ENCODE assay signal across 1 cellular context in genomic region chr19:1104452-1105216, GRCh38.
A peak's percentile ranks its signal among the peaks of the same experiment; 100 is the strongest.
TF ChIP-seq lines count a peak whose summit lies in the region.

No MANE protein-coding gene starts in this region.

TF ChIP-seq in HepG2, 621 proteins besides CTCF, POLR2A, EP300 and RAD21 (continued from another document and continues in another):
- TF ChIP-seq ZNF414 (CRISPR knock-in tag; IDR thresholded peaks at IDR 0.05) (no peak), SCMH1 (CRISPR knock-in tag; IDR thresholded peaks at IDR 0.05; ENCODE audit: borderline replicate concordance) (no peak), YY1 (IDR thresholded peaks at IDR 0.05; ENCODE audit: insufficient read depth, insufficient replicate concordance, low read depth, low read length) (no peak), ZBTB4 (CRISPR knock-in tag; IDR thresholded peaks at IDR 0.05; ENCODE audit: borderline replicate concordance) (0 out of 2 replicates have a peak, but pooled peaks have one; percentile 27), WIZ (CRISPR knock-in tag; IDR thresholded peaks at IDR 0.05) (no peak), ZNF891 (CRISPR knock-in tag; IDR thresholded peaks at IDR 0.05) (no peak), ZNF3 (CRISPR knock-in tag; IDR thresholded peaks at IDR 0.05) (no peak), ZFP36L1 (CRISPR knock-in tag; IDR thresholded peaks at IDR 0.05) (no peak), ZNF772 (CRISPR knock-in tag; IDR thresholded peaks at IDR 0.05) (no peak), ZNF160 (CRISPR knock-in tag; IDR thresholded peaks at IDR 0.05) (no peak; the same call in 1 of the 2 replicates), HNRNPK (IDR thresholded peaks at IDR 0.05; ENCODE audit: low read depth, low read length, poor library complexity, severe bottlenecking) (peak; percentile 7), HOXA5 (CRISPR knock-in tag; IDR thresholded peaks at IDR 0.05) (no peak), ZMYM4 (CRISPR knock-in tag; IDR thresholded peaks at IDR 0.05) (peak; percentile 23; the same call in 1 of the 2 replicates), FOXJ3 (CRISPR knock-in tag; IDR thresholded peaks at IDR 0.05; ENCODE audit: borderline replicate concordance) (no peak), ARNTL (CRISPR knock-in tag; IDR thresholded peaks at IDR 0.05) (no peak), ZNF605 (CRISPR knock-in tag; IDR thresholded peaks at IDR 0.05) (no peak), SALL2 (CRISPR knock-in tag; IDR thresholded peaks at IDR 0.05) (no peak), ZNF256 (CRISPR knock-in tag; conservative IDR thresholded peaks at IDR 0.05) (no peak), XBP1 (CRISPR knock-in tag; IDR thresholded peaks at IDR 0.05) (no peak), ZNF20 (CRISPR knock-in tag; IDR thresholded peaks at IDR 0.05) (no peak), NR3C1 (CRISPR knock-in tag; IDR thresholded peaks at IDR 0.05) (no peak), ZNF589 (CRISPR knock-in tag; conservative IDR thresholded peaks at IDR 0.05) (no peak), ZNF44 (CRISPR knock-in tag; IDR thresholded peaks at IDR 0.05) (no peak), MTA1 (CRISPR knock-in tag; IDR thresholded peaks at IDR 0.05; ENCODE audit: borderline replicate concordance) (no peak), ZNF451 (CRISPR knock-in tag; IDR thresholded peaks at IDR 0.05) (no peak), MXD4 (CRISPR knock-in tag; IDR thresholded peaks at IDR 0.05) (no peak), ZNF317 (CRISPR knock-in tag; IDR thresholded peaks at IDR 0.05) (no peak), SIN3B (IDR thresholded peaks at IDR 0.05; ENCODE audit: low read length) (no peak), BCL3 (CRISPR knock-in tag; IDR thresholded peaks at IDR 0.05) (no peak), GRHL1 (CRISPR knock-in tag; conservative IDR thresholded peaks at IDR 0.05) (no peak), ARID2 (CRISPR knock-in tag; IDR thresholded peaks at IDR 0.05; ENCODE audit: borderline replicate concordance) (no peak), ZC3H4 (CRISPR knock-in tag; IDR thresholded peaks at IDR 0.05; ENCODE audit: borderline replicate concordance) (peak; percentile 41; the same call in 1 of the 2 replicates), FOXM1 (CRISPR knock-in tag; IDR thresholded peaks at IDR 0.05) (no peak), ZFP62 (CRISPR knock-in tag; IDR thresholded peaks at IDR 0.05) (no peak), TAF15 (IDR thresholded peaks at IDR 0.05; ENCODE audit: low read depth, low read length, poor library complexity, severe bottlenecking) (no peak), KMT2B (CRISPR knock-in tag; IDR thresholded peaks at IDR 0.05) (no peak), SUZ12 (IDR thresholded peaks at IDR 0.05; ENCODE audit: low read depth, low read length) (no peak), KDM2A (CRISPR knock-in tag; IDR thresholded peaks at IDR 0.05; ENCODE audit: borderline replicate concordance, low read depth) (peak; percentile 65; the same call in 1 of the 2 replicates), ZNF292 (CRISPR knock-in tag; IDR thresholded peaks at IDR 0.05; ENCODE audit: borderline replicate concordance, low read depth) (no peak), KAT8 (CRISPR knock-in tag; IDR thresholded peaks at IDR 0.05) (no peak), RBM22 (optimal IDR thresholded peaks at IDR 0.05; ENCODE audit: low read length) (no peak), AGO2 (optimal IDR thresholded peaks at IDR 0.05; ENCODE audit: low read depth, low read length) (peak; percentile 84), TCF7 (IDR thresholded peaks at IDR 0.05; ENCODE audit: low read depth) (no peak), PRDM15 (CRISPR knock-in tag; IDR thresholded peaks at IDR 0.05) (peak; percentile 83; the same call in 1 of the 2 replicates), ZMAT3 (CRISPR knock-in tag; conservative IDR thresholded peaks at IDR 0.05) (no peak; the same call in 1 of the 2 replicates), IRF2 (CRISPR knock-in tag; IDR thresholded peaks at IDR 0.05) (no peak), ZFYVE20 (CRISPR knock-in tag; IDR thresholded peaks at IDR 0.05; ENCODE audit: borderline replicate concordance, low read depth) (no peak), CREM (IDR thresholded peaks at IDR 0.05) (no peak), CREM (CRISPR knock-in tag; IDR thresholded peaks at IDR 0.05) (no peak), CENPT (CRISPR knock-in tag; IDR thresholded peaks at IDR 0.05; ENCODE audit: low read depth) (no peak), ZNF598 (CRISPR knock-in tag; IDR thresholded peaks at IDR 0.05; ENCODE audit: borderline replicate concordance) (no peak), ZBTB25 (CRISPR knock-in tag; IDR thresholded peaks at IDR 0.05) (no peak; the same call in 1 of the 2 replicates), NBN (conservative IDR thresholded peaks at IDR 0.05) (no peak), NKX3-1 (CRISPR knock-in tag; IDR thresholded peaks at IDR 0.05) (no peak), PRMT3 (CRISPR knock-in tag; IDR thresholded peaks at IDR 0.05; ENCODE audit: borderline replicate concordance, low read depth) (no peak), RELA (CRISPR knock-in tag; IDR thresholded peaks at IDR 0.05) (no peak), ZNF274 (CRISPR knock-in tag; IDR thresholded peaks at IDR 0.05) (no peak), HES4 (CRISPR knock-in tag; IDR thresholded peaks at IDR 0.05; ENCODE audit: borderline replicate concordance) (no peak), ZKSCAN5 (CRISPR knock-in tag; IDR thresholded peaks at IDR 0.05) (no peak), GLMP (CRISPR knock-in tag; IDR thresholded peaks at IDR 0.05; ENCODE audit: borderline replicate concordance) (no peak), ZNF205 (CRISPR knock-in tag; IDR thresholded peaks at IDR 0.05) (peak; percentile 22; the same call in 1 of the 2 replicates), ZNF512B (CRISPR knock-in tag; IDR thresholded peaks at IDR 0.05; ENCODE audit: borderline replicate concordance) (no peak), DDIT3 (CRISPR knock-in tag; IDR thresholded peaks at IDR 0.05) (no peak)
